In genomic region chr3:56015374-56015773, GRCh38 we compare ENCODE assay signal across 4 cellular contexts.
A peak's percentile ranks its signal among the peaks of the same experiment; 100 is the strongest.
DNase-seq lines count a peak whose midpoint lies in the region; ATAC-seq, FAIRE-seq and TF ChIP-seq lines count a peak whose summit lies in the region.
"Not testable (repeated sequence)": the region's sequence is repeated elsewhere in the genome, so short reads cannot be mapped to it uniquely, and the experiment has no call there.

No MANE protein-coding gene starts in this region.

- H3K9me3 ChIP-seq in HEK293 (ENCODE audit: control insufficient read depth, insufficient read depth, low read depth, low read length); K562 (replicated peaks; ENCODE audit: control insufficient read depth, insufficient read depth, low read depth, low read length); H1 (ENCODE audit: insufficient read depth in 2 of 2, low read depth in 1 of 2, low read length in 1 of 2): not testable (repeated sequence)

- H3K4me3 ChIP-seq in HEK293 (ENCODE audit: low read depth, low read length); K562; H1 (ENCODE audit: extremely low read depth in 1 of 4, insufficient read depth in 2 of 4, low read depth in 3 of 4, low read length in 4 of 4): not testable (repeated sequence)

- CTCF ChIA-PET in HEK293 (lab: Yijun Ruan, JAX): interaction anchor here (1.0 kb wide), 1 partner anchor 27 kb away, joined by 3 read pairs; no protein-coding TSS in a partner anchor
- CTCF ChIA-PET in K562 (lab: Yijun Ruan, JAX; ENCODE audit: low intra/inter-chr PET ratio): not testable (repeated sequence)
- CTCF ChIA-PET in H1 (lab: Charles Lee; ENCODE audit: partially characterized antibody): interaction anchor here (0.7 to 1.4 kb wide), 2 partner anchors 8 to 236 kb away, joined by 3 read pairs; no protein-coding TSS in a partner anchor

- H3K4me2 ChIP-seq in K562 (ENCODE audit: insufficient read depth, low read length); H1 (ENCODE audit: insufficient read depth in 1 of 2, low read depth in 2 of 2, low read length in 2 of 2): not testable (repeated sequence)

- not testable (repeated sequence) for H3K27ac ChIP-seq in HEK293 (ENCODE audit: extremely low read depth, low read depth, low read length); K562 (ENCODE audit: extremely low read depth, low read depth, low read length); H1 (ENCODE audit: low read depth, low read length)

- BruUV-seq in K562 (replicated peaks; lab: Mats Ljungman, UMichigan): not testable (repeated sequence)

- ATAC-seq in SK-N-SH treated with all-trans-retinoic acid at 6 μM for 48 hours, K562: not testable (repeated sequence)

- not testable (repeated sequence) for H2BK20ac ChIP-seq in H1 (ENCODE audit: low read length)

- not testable (repeated sequence) for H3K27me3 ChIP-seq in K562 (ENCODE audit: control insufficient read depth in 2 of 2, insufficient read depth in 2 of 2, low read length in 2 of 2); H1 (replicated peaks in 1 of 4; ENCODE audit: control insufficient read depth in 3 of 4, extremely low read depth in 1 of 4, insufficient read depth in 3 of 4, low read length in 3 of 4)

- H4K8ac ChIP-seq in H1 (ENCODE audit: extremely low read depth, insufficient read depth, low read length): not testable (repeated sequence)

- H3K4me1 ChIP-seq in HEK293 (ENCODE audit: control insufficient read depth, insufficient read depth, low read length); K562 (replicated peaks in 1 of 2; ENCODE audit: control insufficient read depth in 2 of 2, insufficient read depth in 2 of 2, low read length in 2 of 2); H1 (replicated peaks in 1 of 4; ENCODE audit: control insufficient read depth in 3 of 4, insufficient read depth in 4 of 4, low read length in 3 of 4): not testable (repeated sequence)

- not testable (repeated sequence) for H2BK12ac ChIP-seq in H1 (ENCODE audit: low read depth, low read length)

- not testable (repeated sequence) for H3K9ac ChIP-seq in K562 (ENCODE audit: insufficient read depth in 1 of 2, low read depth in 2 of 2, low read length in 2 of 2); H1 (replicated peaks in 1 of 4; ENCODE audit: extremely low read depth in 1 of 4, low read depth in 3 of 4, low read length in 3 of 4)

- TF ChIP-seq RAD21 in K562 (CRISPR knock-in tag; conservative IDR thresholded peaks at IDR 0.05 in 1 of 2, IDR thresholded peaks at IDR 0.05 in 1 of 2); H1 (IDR thresholded peaks at IDR 0.05 in 1 of 2, conservative IDR thresholded peaks at IDR 0.05 in 1 of 2; ENCODE audit: low read depth in 2 of 2, low read length in 2 of 2): not testable (repeated sequence)

- not testable (repeated sequence) for H2BK120ac ChIP-seq in H1 (replicated peaks; ENCODE audit: low read depth, low read length)

- not testable (repeated sequence) for TF ChIP-seq CTCF in HEK293 (tag by site-specific recombination; IDR thresholded peaks at IDR 0.05); K562 (IDR thresholded peaks at IDR 0.05 in 2 of 3, conservative IDR thresholded peaks at IDR 0.05 in 1 of 3; ENCODE audit: insufficient read depth in 2 of 3, low read depth in 1 of 3, low read length in 3 of 3); H1 (IDR thresholded peaks at IDR 0.05; ENCODE audit: control extremely low read depth in 1 of 3, insufficient read depth in 1 of 3, low read depth in 1 of 3, low read length in 3 of 3)

- not testable (repeated sequence) for H2BK15ac ChIP-seq in H1 (ENCODE audit: low read length)

- not testable (repeated sequence) for H3K56ac ChIP-seq in H1 (replicated peaks; ENCODE audit: insufficient read length, low read depth, low read length)

- TF ChIP-seq POLR2A in K562 (conservative IDR thresholded peaks at IDR 0.05); H1 (IDR thresholded peaks at IDR 0.05; ENCODE audit: control extremely low read depth in 1 of 2, low read depth in 2 of 2, low read length in 2 of 2): not testable (repeated sequence)

- H3K23ac ChIP-seq in H1 (ENCODE audit: insufficient read length): not testable (repeated sequence)

- not testable (repeated sequence) for H4K5ac ChIP-seq in H1 (ENCODE audit: insufficient read length, low read depth, low read length)

- intact Hi-C loops in K562 (cut with micrococcal nuclease): not testable (repeated sequence)

- not testable (repeated sequence) for H4K20me1 ChIP-seq in K562 (replicated peaks; ENCODE audit: control insufficient read depth, insufficient read depth, low read length); H1 (replicated peaks in 1 of 2; ENCODE audit: control insufficient read depth in 1 of 2, insufficient read depth in 2 of 2, low read length in 2 of 2)

- H2BK5ac ChIP-seq in H1 (ENCODE audit: low read depth, low read length): not testable (repeated sequence)

- not testable (repeated sequence) for H3K36me3 ChIP-seq in HEK293 (ENCODE audit: control insufficient read depth in 2 of 2, insufficient read depth in 1 of 2, low read length in 2 of 2); K562 (ENCODE audit: control insufficient read depth, insufficient read depth, low read length); H1 (ENCODE audit: control insufficient read depth in 2 of 4, insufficient read depth in 4 of 4, low read length in 3 of 4)

- not testable (repeated sequence) for H2AK5ac ChIP-seq in H1 (ENCODE audit: low read depth, low read length)

- FAIRE-seq in K562 (lab: Jason Lieb, UNC); H1 (lab: Jason Lieb, UNC): not testable (repeated sequence)

- not testable (repeated sequence) for H2AFZ ChIP-seq in K562 (ENCODE audit: low read depth, low read length); H1 (ENCODE audit: low read length)

- H4K91ac ChIP-seq in H1 (replicated peaks; ENCODE audit: insufficient read length, low read length): not testable (repeated sequence)

- not testable (repeated sequence) for DNase-seq in K562 (ENCODE audit: extremely low read depth in 1 of 4, low spot score in 3 of 4); H1 (ENCODE audit: low read depth in 1 of 2, low spot score in 2 of 2)

- 0% methylated on average over 1 of the region's 1 CpG for WGBS in K562 (ENCODE audit: insufficient coverage, low coverage, missing lambda C conversion rate)
- 92% methylated on average over 1 of the region's 1 CpG; no CpG with 5 or more reads in 1 of the 2 experiments for WGBS in H1 (ENCODE audit: extremely low coverage in 1 of 2, insufficient coverage in 1 of 2, insufficient read length in 1 of 2, insufficient replicate concordance in 2 of 2, low coverage in 1 of 2, low lambda C conversion rate in 2 of 2, missing lambda C conversion rate in 1 of 2), 2 experiments

- not testable (repeated sequence) for H3K79me2 ChIP-seq in K562 (ENCODE audit: control insufficient read depth, insufficient read depth, low read length); H1 (ENCODE audit: control insufficient read depth in 1 of 2, insufficient read depth in 2 of 2, low read length in 2 of 2)

- H3K18ac ChIP-seq in H1 (ENCODE audit: extremely low read depth, low read length): not testable (repeated sequence)

- not testable (repeated sequence) for H3K14ac ChIP-seq in H1 (ENCODE audit: insufficient read length)

- H3K4ac ChIP-seq in H1 (replicated peaks; ENCODE audit: insufficient read length, low read depth, low read length): not testable (repeated sequence)

- in situ Hi-C loops in K562 (cut with MboI): not testable (repeated sequence)

- H3K9me1 ChIP-seq in K562 (ENCODE audit: control insufficient read depth, insufficient read depth, low read length): not testable (repeated sequence)

- TF ChIP-seq EP300 in K562 (IDR thresholded peaks at IDR 0.05; ENCODE audit: low read length); H1 (IDR thresholded peaks at IDR 0.05; ENCODE audit: borderline replicate concordance in 1 of 2, low read depth in 2 of 2, low read length in 2 of 2): not testable (repeated sequence)

- H3K79me1 ChIP-seq in H1 (ENCODE audit: low read depth, low read length): not testable (repeated sequence)

- H3K23me2 ChIP-seq in H1 (ENCODE audit: low read depth, low read length): not testable (repeated sequence)

- POLR2A ChIA-PET in HEK293 (lab: Yijun Ruan, JAX); K562 (lab: Yijun Ruan, JAX); H1 (lab: Charles Lee; ENCODE audit: partially characterized antibody): not testable (repeated sequence)

TF ChIP-seq in HEK293, 187 proteins besides CTCF, POLR2A, EP300 and RAD21:
- TF ChIP-seq ZNF146 (tag by site-specific recombination; IDR thresholded peaks at IDR 0.05): peak; percentile 85

TF ChIP-seq in SK-N-SH treated with all-trans-retinoic acid at 6 μM for 48 hours, 23 proteins besides CTCF, POLR2A, EP300 and RAD21:
- TF ChIP-seq ZNF8 (CRISPR knock-in tag; IDR thresholded peaks at IDR 0.05): peak; percentile 82
TF ChIP-seq in SK-N-SH treated with all-trans-retinoic acid at 6 μM for 48 hours: peak in this region for 1; not testable (repeated sequence) for 22.

TF ChIP-seq in K562, 482 proteins besides CTCF, POLR2A, EP300 and RAD21:
- TF ChIP-seq ZNF146 (CRISPR knock-in tag; IDR thresholded peaks at IDR 0.05; ENCODE audit: unreplicated experiment): peak; percentile 39
- peak; percentile 22 for TF ChIP-seq RBM25 (IDR thresholded peaks at IDR 0.05; ENCODE audit: low read depth, low read length, severe bottlenecking)

TF ChIP-seq in H1, 55 proteins besides CTCF, POLR2A, EP300 and RAD21:
- 0 out of 2 replicates have a peak, but pooled peaks have one; percentile 45 for TF ChIP-seq KDM1A (IDR thresholded peaks at IDR 0.05; ENCODE audit: borderline replicate concordance, low read length)
